ENCODE assay signal across 8 cellular contexts in the genomic region with DNA sequence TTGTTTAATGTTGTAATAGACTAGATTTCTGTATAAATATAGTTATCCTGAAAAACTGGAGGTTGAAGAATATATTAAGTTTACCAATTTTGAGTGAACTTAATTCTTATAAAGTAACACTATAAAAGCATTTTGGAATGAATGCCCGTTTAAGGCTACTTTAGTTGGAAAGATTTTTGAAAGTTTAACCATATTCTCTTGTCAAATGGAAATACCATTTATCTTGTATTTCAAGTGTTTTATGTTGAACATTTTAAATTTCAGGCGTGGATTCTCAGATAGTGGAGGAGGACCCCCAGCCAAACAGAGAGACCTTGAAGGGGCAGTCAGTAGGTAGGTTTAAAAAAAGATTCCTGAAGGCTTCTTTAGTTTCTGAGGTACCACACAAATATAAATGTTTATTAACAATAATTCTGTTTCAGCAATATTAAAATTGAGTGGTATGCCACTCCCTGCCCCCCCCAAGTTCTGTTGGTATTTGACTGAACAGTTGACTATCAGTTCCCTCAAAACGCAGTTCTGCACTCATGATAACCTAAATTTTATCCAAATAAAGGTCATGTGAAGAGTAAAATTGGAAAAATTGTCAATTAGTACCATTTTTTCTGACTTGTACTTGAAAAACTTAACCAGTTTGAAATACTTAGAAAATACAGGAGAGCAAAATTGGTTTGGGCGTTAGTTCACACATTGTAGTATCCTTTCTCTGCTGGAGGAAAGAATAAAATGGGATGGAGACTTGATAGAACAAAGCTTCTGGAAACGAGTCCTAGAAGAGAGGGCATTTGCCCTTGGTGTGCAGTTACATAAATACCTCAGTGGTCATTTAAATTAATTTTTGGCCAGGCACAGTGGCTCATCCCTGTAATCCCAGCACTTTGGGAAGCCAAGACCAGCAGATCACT. TPM values are rescaled to one million over a fixed set of nuclear protein-coding genes. Genes with fewer than 3 reads are reported as not detected.
DNase-seq lines count a peak whose midpoint lies in the region; ATAC-seq and TF ChIP-seq lines count a peak whose summit lies in the region.

No MANE protein-coding gene starts in this region.

- no peaks in the 10 kb centered on the region for H3K9me3 ChIP-seq in Loucy (ENCODE audit: insufficient read depth, low read depth, low read length)

- POLR2A ChIA-PET in BJ (lab: Charles Lee) = no interaction called here

- CTCF ChIA-PET in BJ (lab: Yijun Ruan, JAX) = no interaction called here

- DNase-seq in BJ (ENCODE audit: low read depth) = no peak
- DNase-seq in dorsolateral prefrontal cortex = no peak
- no peak for DNase-seq in natural killer cell treated with Interleukin-12 subunit alpha and Interleukin-12 subunit beta and Interleukin-15 and Interleukin-18, amount 100 ng/mL, for 72 hours (ENCODE audit: low spot score)
- DNase-seq in Kasumi-1 (lab: John Stamatoyannopoulos, UW) = no peak
- DNase-seq in NCI-H524 (lab: John Stamatoyannopoulos, UW) = no peak
- no peak for DNase-seq in AG08395 (ENCODE audit: low spot score)

- no peaks in the 10 kb centered on the region for H3K27me3 Mint-ChIP-seq in natural killer cell treated with Interleukin-12 subunit alpha and Interleukin-12 subunit beta and Interleukin-15 and Interleukin-18, amount 100 ng/mL, for 72 hours

- H3K27me3 ChIP-seq in BJ (ENCODE audit: control insufficient read depth, insufficient read depth, low read length) (no peaks in the 10 kb centered on the region), Loucy (ENCODE audit: insufficient read depth, low read length, poor library complexity, severe bottlenecking) (no peaks in the 10 kb centered on the region), dorsolateral prefrontal cortex (no peaks in the 10 kb centered on the region)

- intact Hi-C loops in dorsolateral prefrontal cortex (cut with DNase I) = loop anchor here (5.0 to 10.0 kb wide), 2 partner anchors 64 to 188 kb away; partner anchors contain the start of gene GEMIN2 (in 1 of the 2)

- peaks cover 71% of the 10 kb centered on the region for H3K79me2 ChIP-seq in Loucy (ENCODE audit: insufficient read depth, low read length)

- peak overlapping the region in 7 of 59 donors; percentile 88 to 98 (median 96) for H3K27ac ChIP-seq in dorsolateral prefrontal cortex

- peak overlapping the region; percentile 94 for H3K4me2 ChIP-seq in Loucy (ENCODE audit: low read depth, low read length, poor library complexity, severe bottlenecking)

- no peak for TF ChIP-seq CTCF in BJ (IDR thresholded peaks at IDR 0.05; ENCODE audit: insufficient read depth, low read depth, low read length)
- no peak for TF ChIP-seq CTCF in Loucy (conservative IDR thresholded peaks at IDR 0.05; ENCODE audit: low read length)
- TF ChIP-seq CTCF in dorsolateral prefrontal cortex (IDR thresholded peaks at IDR 0.05 in 54 of 56, conservative IDR thresholded peaks at IDR 0.05 in 2 of 56; ENCODE audit: low read depth in 1 of 56, partially characterized antibody in 56 of 56) = no peak

- no peaks in the 10 kb centered on the region for H3K9me3 Mint-ChIP-seq in natural killer cell treated with Interleukin-12 subunit alpha and Interleukin-12 subunit beta and Interleukin-15 and Interleukin-18, amount 100 ng/mL, for 72 hours

- H3K4me1 ChIP-seq in Loucy (ENCODE audit: insufficient read depth, low read length, poor library complexity, severe bottlenecking) = peaks cover 46% of the 10 kb centered on the region

- H3K9me2 ChIP-seq in Loucy (replicated peaks; ENCODE audit: low read depth, low read length) = no peaks in the 10 kb centered on the region

- peaks cover 26 to 32% of the 10 kb centered on the region in 2 donors for H3K4me1 Mint-ChIP-seq in natural killer cell treated with Interleukin-12 subunit alpha and Interleukin-12 subunit beta and Interleukin-15 and Interleukin-18, amount 100 ng/mL, for 72 hours (ENCODE audit: low read depth in 2 of 2)

- H3K36me3 Mint-ChIP-seq in natural killer cell treated with Interleukin-12 subunit alpha and Interleukin-12 subunit beta and Interleukin-15 and Interleukin-18, amount 100 ng/mL, for 72 hours = peaks cover 27% of the 10 kb centered on the region

- no peak for ATAC-seq in natural killer cell treated with Interleukin-12 subunit alpha and Interleukin-12 subunit beta and Interleukin-15 and Interleukin-18, amount 100 ng/mL, for 72 hours
- ATAC-seq in HG03439 (IDR thresholded peaks at IDR 0.05; ENCODE audit: unreplicated experiment) = no peak

- H3K9ac ChIP-seq in Loucy (ENCODE audit: low read depth, low read length, poor library complexity, severe bottlenecking) = peak overlapping the region; percentile 97

- H3K27ac Mint-ChIP-seq in natural killer cell treated with Interleukin-12 subunit alpha and Interleukin-12 subunit beta and Interleukin-15 and Interleukin-18, amount 100 ng/mL, for 72 hours = peak overlapping the region; percentile 94 to 100

- H2AFZ ChIP-seq in Loucy (ENCODE audit: low read length) = no peak overlapping the region

- peaks cover 62% of the 10 kb centered on the region for H4K20me1 ChIP-seq in Loucy (ENCODE audit: insufficient read depth, low read length, poor library complexity, severe bottlenecking)

- H3K4me3 ChIP-seq in BJ (ENCODE audit: low read depth, low read length) (peak overlapping the region; percentile 83), Loucy (ENCODE audit: low read length, poor library complexity, severe bottlenecking) (peak overlapping the region; percentile 96), dorsolateral prefrontal cortex (peak overlapping the region in 58 of 59 donors; percentile 60 to 99 (median 92))

- H3F3A ChIP-seq in Loucy (ENCODE audit: low read depth) = 0 out of 2 replicates have a peak, but pooled peaks cover 3% of the 10 kb centered on the region

- peak overlapping the region; percentile 87 for H3K4me3 Mint-ChIP-seq in natural killer cell treated with Interleukin-12 subunit alpha and Interleukin-12 subunit beta and Interleukin-15 and Interleukin-18, amount 100 ng/mL, for 72 hours

- H3K36me3 ChIP-seq in BJ (ENCODE audit: control insufficient read depth, insufficient read depth, low read length) = peaks cover 19% of the 10 kb centered on the region
- H3K36me3 ChIP-seq in Loucy (ENCODE audit: insufficient read depth, low read length) = peaks cover 49% of the 10 kb centered on the region

RNA-seq across cellular contexts. Expression of gene PNN, which starts 1.5 kb away (rescaled TPM):
- polyA plus RNA-seq in BJ (2011; rRNA removed) = 5.8 and 11.8 TPM in 2 replicates
- 6.1 and 10.9 TPM in 2 replicates for polyA minus RNA-seq in BJ (2011; rRNA and poly(A)+ RNA removed)
- total RNA-seq in dorsolateral prefrontal cortex = 10 to 100 TPM; 40.4 to 84.6 (median 55.2) TPM
- 100 to 1,000 TPM in 1 of 2 donors, 10 to 100 TPM in 1; 71.0 to 161 TPM for total RNA-seq in natural killer cell treated with Interleukin-12 subunit alpha and Interleukin-12 subunit beta and Interleukin-15 and Interleukin-18, amount 100 ng/mL, for 72 hours

RNA-seq across cellular contexts. Expression of gene TRAPPC6B, which starts 6.4 kb away (rescaled TPM):
- 16.0 and 21.4 TPM in 2 replicates for polyA plus RNA-seq in BJ (2011; rRNA removed)
- 10.0 and 10.2 TPM in 2 replicates for polyA minus RNA-seq in BJ (2011; rRNA and poly(A)+ RNA removed)
- total RNA-seq in dorsolateral prefrontal cortex = 10 to 100 TPM; 37.1 to 90.0 (median 64.0) TPM
- total RNA-seq in natural killer cell treated with Interleukin-12 subunit alpha and Interleukin-12 subunit beta and Interleukin-15 and Interleukin-18, amount 100 ng/mL, for 72 hours = 10 to 100 TPM; 27.5 to 32.1 TPM

RNA-seq across cellular contexts. Expression of gene MIA2, which starts 57.2 kb away (rescaled TPM):
- polyA plus RNA-seq in BJ (2011; rRNA removed) = 11.4 and 15.8 TPM in 2 replicates
- 6.3 and 7.7 TPM in 2 replicates for polyA minus RNA-seq in BJ (2011; rRNA and poly(A)+ RNA removed)
- total RNA-seq in dorsolateral prefrontal cortex = 10 to 100 TPM; 15.4 to 31.9 (median 23.5) TPM
- 10 to 100 TPM; 26.1 to 26.9 TPM for total RNA-seq in natural killer cell treated with Interleukin-12 subunit alpha and Interleukin-12 subunit beta and Interleukin-15 and Interleukin-18, amount 100 ng/mL, for 72 hours
